Comparison of ENCODE assay signal across 3 cellular contexts in the genomic region with DNA sequence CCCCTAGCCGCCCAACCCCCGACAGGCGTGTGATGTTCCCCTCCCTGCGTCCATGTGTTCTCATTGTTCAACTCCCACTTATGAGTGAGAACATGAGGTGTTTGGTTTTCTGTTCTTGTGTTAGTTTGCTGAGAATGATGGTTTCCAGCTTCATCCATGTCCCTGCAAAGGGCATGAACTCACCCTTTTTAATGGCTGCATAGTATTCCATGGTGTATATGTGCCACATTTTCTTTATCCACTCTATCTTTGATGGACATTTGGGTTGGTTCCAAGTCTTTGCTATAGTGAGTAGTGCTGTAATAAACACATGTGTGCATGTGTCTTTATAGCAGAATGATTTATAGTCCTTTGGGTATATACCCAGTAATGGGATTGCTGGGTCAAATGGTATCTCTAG.
DNase-seq lines count a peak whose midpoint lies in the region; ATAC-seq, FAIRE-seq and TF ChIP-seq lines count a peak whose summit lies in the region.
"Not testable (repeated sequence)": the region's sequence is repeated elsewhere in the genome, so short reads cannot be mapped to it uniquely, and the experiment has no call there.

No MANE protein-coding gene starts in this region.

- not testable (repeated sequence) for H3K27ac ChIP-seq in HEK293 (ENCODE audit: extremely low read depth, low read depth, low read length); K562 (ENCODE audit: extremely low read depth, low read depth, low read length)

- ATAC-seq in K562 = not testable (repeated sequence)

- H3K4me3 ChIP-seq in HEK293 (ENCODE audit: low read depth, low read length); K562: not testable (repeated sequence)

- not testable (repeated sequence) for TF ChIP-seq EP300 in K562 (IDR thresholded peaks at IDR 0.05; ENCODE audit: low read length)

- H3K4me1 Mint-ChIP-seq in neural crest cell = not testable (repeated sequence)

- not testable (repeated sequence) for H4K20me1 ChIP-seq in K562 (replicated peaks; ENCODE audit: control insufficient read depth, insufficient read depth, low read length)

- in situ Hi-C loops in K562 (cut with MboI) = not testable (repeated sequence)

- H3K79me2 ChIP-seq in K562 (ENCODE audit: control insufficient read depth, insufficient read depth, low read length) = not testable (repeated sequence)

- H3K4me1 ChIP-seq in HEK293 (ENCODE audit: control insufficient read depth, insufficient read depth, low read length); K562 (replicated peaks in 1 of 2; ENCODE audit: control insufficient read depth in 2 of 2, insufficient read depth in 2 of 2, low read length in 2 of 2): not testable (repeated sequence)

- H3K9ac ChIP-seq in K562 (ENCODE audit: insufficient read depth in 1 of 2, low read depth in 2 of 2, low read length in 2 of 2) = not testable (repeated sequence)

- not testable (repeated sequence) for FAIRE-seq in K562 (lab: Jason Lieb, UNC)

- H3K4me2 ChIP-seq in K562 (ENCODE audit: insufficient read depth, low read length) = not testable (repeated sequence)

- H3K9me3 Mint-ChIP-seq in neural crest cell = peaks cover 14% of the 10 kb centered on the region

- CTCF ChIA-PET in HEK293 (lab: Yijun Ruan, JAX); K562 (lab: Yijun Ruan, JAX; ENCODE audit: low intra/inter-chr PET ratio): not testable (repeated sequence)

- not testable (repeated sequence) for H3K27me3 Mint-ChIP-seq in neural crest cell (ENCODE audit: low read depth)

- DNase-seq in K562 (ENCODE audit: extremely low read depth in 1 of 4, low spot score in 3 of 4); neural crest cell (ENCODE audit: low read depth, low spot score): not testable (repeated sequence)

- H3K9me3 ChIP-seq in HEK293 (ENCODE audit: control insufficient read depth, insufficient read depth, low read depth, low read length); K562 (replicated peaks; ENCODE audit: control insufficient read depth, insufficient read depth, low read depth, low read length): not testable (repeated sequence)

- TF ChIP-seq POLR2A in K562 (conservative IDR thresholded peaks at IDR 0.05) = not testable (repeated sequence)

- TF ChIP-seq RAD21 in K562 (CRISPR knock-in tag; conservative IDR thresholded peaks at IDR 0.05 in 1 of 2, IDR thresholded peaks at IDR 0.05 in 1 of 2) = not testable (repeated sequence)

- H3K9me1 ChIP-seq in K562 (ENCODE audit: control insufficient read depth, insufficient read depth, low read length) = not testable (repeated sequence)

- intact Hi-C loops in K562 (cut with micrococcal nuclease) = not testable (repeated sequence)

- not testable (repeated sequence) for H2AFZ ChIP-seq in K562 (ENCODE audit: low read depth, low read length)

- not testable (repeated sequence) for BruUV-seq in K562 (replicated peaks; lab: Mats Ljungman, UMichigan)

- H3K36me3 Mint-ChIP-seq in neural crest cell (ENCODE audit: low read depth) = peaks cover 43% of the 10 kb centered on the region

- peak overlapping the region; percentile 9 for H3K27ac Mint-ChIP-seq in neural crest cell (ENCODE audit: unreplicated experiment)

- POLR2A ChIA-PET in HEK293 (lab: Yijun Ruan, JAX); K562 (lab: Yijun Ruan, JAX): not testable (repeated sequence)

- H3K36me3 ChIP-seq in HEK293 (ENCODE audit: control insufficient read depth in 2 of 2, insufficient read depth in 1 of 2, low read length in 2 of 2); K562 (ENCODE audit: control insufficient read depth, insufficient read depth, low read length): not testable (repeated sequence)

- WGBS in K562 (ENCODE audit: insufficient coverage, low coverage, missing lambda C conversion rate) = 98% methylated on average over 4 of the region's 4 CpGs

- TF ChIP-seq CTCF in HEK293 (tag by site-specific recombination; IDR thresholded peaks at IDR 0.05); K562 (IDR thresholded peaks at IDR 0.05 in 2 of 3, conservative IDR thresholded peaks at IDR 0.05 in 1 of 3; ENCODE audit: insufficient read depth in 2 of 3, low read depth in 1 of 3, low read length in 3 of 3); neural crest cell (conservative IDR thresholded peaks at IDR 0.05): not testable (repeated sequence)

- H3K27me3 ChIP-seq in K562 (ENCODE audit: control insufficient read depth in 2 of 2, insufficient read depth in 2 of 2, low read length in 2 of 2) = not testable (repeated sequence)

- H3K4me3 Mint-ChIP-seq in neural crest cell = not testable (repeated sequence)

TF ChIP-seq in HEK293, 187 proteins besides CTCF, POLR2A, EP300 and RAD21:
- TF ChIP-seq ZNF146 (tag by site-specific recombination; IDR thresholded peaks at IDR 0.05) = peak; percentile 64; the same call in 1 of the 2 replicates

TF ChIP-seq in K562, 482 proteins besides CTCF, POLR2A, EP300 and RAD21:
- TF ChIP-seq ZNF146 (CRISPR knock-in tag; IDR thresholded peaks at IDR 0.05; ENCODE audit: unreplicated experiment) (peak; percentile 76), NFIC (IDR thresholded peaks at IDR 0.05) (0 out of 2 replicates have a peak, but pooled peaks have one; percentile 7)
